Comparison of ENCODE assay signal across 25 cellular contexts in genomic region chr19:20478936-20479335, GRCh38.
"Had no signal": no experiment of that assay in that cellular context is flagged by ENCODE, and none has a peak within 500 bp of the region (broad histone marks: within the 10 kb centered on the region; RNA-seq: fewer than 3 reads in every experiment).

No MANE protein-coding gene starts in this region.

- H3K4me1 ChIP-seq: esophagus muscularis mucosa, foreskin keratinocyte, gastrocnemius medialis, heart left ventricle had no signal

- H3K4me3 ChIP-seq: esophagus muscularis mucosa, gastrocnemius medialis, heart left ventricle had no signal

- H3K27ac ChIP-seq: esophagus muscularis mucosa, foreskin keratinocyte, gastrocnemius medialis, heart left ventricle had no signal

- H3K36me3 ChIP-seq: esophagus muscularis mucosa, gastrocnemius medialis, heart left ventricle had no signal

- DNase-seq: activated B cell treated with CpG ODN at 0.5 μM for 24 hours; activated CD4-positive, alpha-beta T cell treated with anti-CD3 and anti-CD28 coated beads for 48 hours; activated CD4-positive, alpha-beta T cell treated with anti-CD3 and anti-CD28 coated beads, Interleukin-2, amount 50 U/mL, for 1 hour; activated CD4-positive, alpha-beta T cell treated with anti-CD3 and anti-CD28 coated beads, Interleukin-2, amount 50 U/mL, for 48 hours; activated CD8-positive, alpha-beta memory T cell treated with anti-CD3 and anti-CD28 coated beads for 24 hours; activated CD8-positive, alpha-beta T cell treated with anti-CD3 and anti-CD28 coated beads for 36 hours; activated effector memory CD4-positive, alpha-beta T cell treated with Interleukin-2 at 50 U/mL for 16 hours; activated gamma-delta T cell treated with Interleukin-2 at 50 U/mL for 16 hours; activated naive CD4-positive, alpha-beta T cell treated with anti-CD3 and anti-CD28 coated beads, Interleukin-2, amount 50 U/mL, for 16 hours; activated naive CD4-positive, alpha-beta T cell treated with Interleukin-2 at 50 U/mL for 16 hours; activated T-cell treated with anti-CD3 and anti-CD28 coated beads, Interleukin-2, amount 50 U/mL, for 4 hours; amniotic stem cell; anterior cingulate cortex; caudate nucleus; cortex of kidney; dermis blood vessel endothelial cell; effector CD4-positive, alpha-beta T cell; effector memory CD8-positive, alpha-beta T cell; erythroblast; foreskin keratinocyte; gastrocnemius medialis; glutamatergic neuron; heart left ventricle; T-helper 2 cell had no signal

- H3K27me3 ChIP-seq: esophagus muscularis mucosa, foreskin keratinocyte, gastrocnemius medialis, heart left ventricle had no signal

- H3K9me3 ChIP-seq: esophagus muscularis mucosa, gastrocnemius medialis had no signal
